In genomic region chr22:37633693-37634504, GRCh38 we compare ENCODE assay signal across 1 cellular context.
TF ChIP-seq lines count a peak whose summit lies in the region.

No MANE protein-coding gene starts in this region.

TF ChIP-seq in HEK293, 187 proteins besides CTCF, POLR2A, EP300 and RAD21 (continued from another document):
- TF ChIP-seq ZNF629 (tag by site-specific recombination; IDR thresholded peaks at IDR 0.05): 0 out of 2 replicates have a peak, but pooled peaks have one; percentile 31
- TF ChIP-seq HOXD13 (CRISPR knock-in tag; IDR thresholded peaks at IDR 0.05; ENCODE audit: borderline replicate concordance): no peak
- no peak for TF ChIP-seq ZNF112 (tag by site-specific recombination; IDR thresholded peaks at IDR 0.05)
- no peak for TF ChIP-seq ZNF175 (tag by site-specific recombination; IDR thresholded peaks at IDR 0.05)
- TF ChIP-seq ZNF596 (tag by site-specific recombination; IDR thresholded peaks at IDR 0.05): no peak
- TF ChIP-seq ZFHX2 (tag by site-specific recombination; conservative IDR thresholded peaks at IDR 0.05): peak; percentile 91
- TF ChIP-seq ZNF560 (tag by site-specific recombination; IDR thresholded peaks at IDR 0.05; ENCODE audit: borderline replicate concordance): no peak
- TF ChIP-seq ZNF354C (tag by site-specific recombination; IDR thresholded peaks at IDR 0.05; ENCODE audit: borderline replicate concordance, low read depth): no peak
